ENCODE assay signal across 17 cellular contexts in genomic region chr2:190513877-190514276, GRCh38.
"Had no signal": no experiment of that assay in that cellular context is flagged by ENCODE, and none has a peak within 500 bp of the region (broad histone marks: within the 10 kb centered on the region; RNA-seq: fewer than 3 reads in every experiment).

No MANE protein-coding gene starts in this region.

- H3K36me3 ChIP-seq: gastrocnemius medialis, right atrium auricular region had no signal

- ATAC-seq: gastrocnemius medialis; heart right ventricle; naive thymus-derived CD4-positive, alpha-beta T cell had no signal

- FAIRE-seq: islet of Langerhans, small intestine had no signal

- H3K9me3 Mint-ChIP-seq: naive thymus-derived CD4-positive, alpha-beta T cell; neural crest cell had no signal

- DNase-seq: effector memory CD4-positive, alpha-beta T cell; gastrocnemius medialis; heart right ventricle; hypothalamus; kidney glomerular epithelial cell; mesendoderm; naive thymus-derived CD4-positive, alpha-beta T cell; sigmoid colon; small intestine; stimulated activated CD4-positive, alpha-beta T cell treated with anti-CD3 and anti-CD28 coated beads, Interleukin-12 subunit alpha, Interleukin-12 subunit beta, amount 100 ng/mL, for 4 hours; stimulated activated naive CD4-positive, alpha-beta T cell treated with Interleukin-2 at 50 U/mL for 16 hours; trophoblast cell had no signal

- H3K27ac ChIP-seq: epithelial cell of prostate, esophagus muscularis mucosa, gastrocnemius medialis, heart right ventricle, right atrium auricular region, sigmoid colon had no signal

- H3K4me3 ChIP-seq: esophagus muscularis mucosa, gastrocnemius medialis, heart right ventricle, right atrium auricular region, sigmoid colon had no signal

- H3K4me3 Mint-ChIP-seq: neural crest cell had no signal

- H3K27me3 ChIP-seq: esophagus muscularis mucosa, gastrocnemius medialis, heart right ventricle, right atrium auricular region, sigmoid colon had no signal

- H3K4me1 ChIP-seq: esophagus muscularis mucosa, gastrocnemius medialis, right atrium auricular region had no signal

- H3K9me3 ChIP-seq: esophagus muscularis mucosa, gastrocnemius medialis, heart right ventricle, right atrium auricular region, sigmoid colon had no signal

- H3K27me3 Mint-ChIP-seq: naive thymus-derived CD4-positive, alpha-beta T cell had no signal
